Comparison of ENCODE assay signal across 8 cellular contexts in genomic region chr2:86105252-86105968, GRCh38. TPM values are rescaled to one million over a fixed set of nuclear protein-coding genes. Genes with fewer than 3 reads are reported as not detected.
DNase-seq lines count a peak whose midpoint lies in the region; ATAC-seq and TF ChIP-seq lines count a peak whose summit lies in the region.

Gene POLR1A (minus strand): TSS chr2:86105886. CDS start chr2:86105776, 110 bp downstream.

- H3K4me3 ChIP-seq in Peyer's patch (peak within 1 kb of the TSS; percentile 64 to 91 (median 70)), esophagus squamous epithelium (peak within 1 kb of the TSS; percentile 69 to 96 (median 85))

- TF ChIP-seq CTCF in Peyer's patch (IDR thresholded peaks at IDR 0.05) (peak in 1 of 6 experiments; percentile 12), esophagus squamous epithelium (IDR thresholded peaks at IDR 0.05) (no peak)

- WGBS in esophagus squamous epithelium, 2 donors: 0 to 1% methylated on average over 30 to 34 of the region's 38 CpGs

- peaks cover 0 to 10% (median 0%) of the 10 kb centered on the region in 3 donors for H3K36me3 ChIP-seq in Peyer's patch
- peaks cover 2 to 50% (median 7%) of the 10 kb centered on the region in 3 donors for H3K36me3 ChIP-seq in esophagus squamous epithelium

- ATAC-seq in GM21737 (IDR thresholded peaks at IDR 0.05; ENCODE audit: unreplicated experiment): peak; percentile 69

- H3K9me3 ChIP-seq in Peyer's patch (no peaks in the 10 kb centered on the region), esophagus squamous epithelium (no peaks in the 10 kb centered on the region)

- DNase-seq in DMS153 (lab: John Stamatoyannopoulos, UW): peak; percentile 84
- peak; percentile 98 for DNase-seq in KG1 (lab: John Stamatoyannopoulos, UW)
- DNase-seq in Peyer's patch: peak; percentile 86 to 95 (median 88)
- DNase-seq in activated T-cell treated with anti-CD3 and anti-CD28 coated beads, Interleukin-2, amount 50 U/mL, for 48 hours: peak; percentile 87 to 89
- DNase-seq in esophagus squamous epithelium (lab: John Stamatoyannopoulos, UW): peak; percentile 56
- DNase-seq in myocyte (ENCODE audit: low read depth): peak; percentile 96
- DNase-seq in stimulated activated CD8-positive, alpha-beta memory T cell treated with anti-CD3 and anti-CD28 coated beads, Interleukin-7, amount 100 ng/mL, for 4 hours (ENCODE audit: low read depth in 2 of 2): peak; percentile 76 to 78

- TF ChIP-seq POLR2A in Peyer's patch (IDR thresholded peaks at IDR 0.05) (no peak), esophagus squamous epithelium (IDR thresholded peaks at IDR 0.05) (no peak)

- intact Hi-C loops in esophagus squamous epithelium (cut with DNase I): no loop called here

- H3K4me1 ChIP-seq in Peyer's patch: peaks cover 0 to 31% (median 5%) of the 10 kb centered on the region in 4 donors
- H3K4me1 ChIP-seq in esophagus squamous epithelium: peaks cover 11 to 41% (median 15%) of the 10 kb centered on the region in 3 donors

- H3K27me3 ChIP-seq in Peyer's patch (no peaks in the 10 kb centered on the region), esophagus squamous epithelium (no peaks in the 10 kb centered on the region)

- H3K27ac ChIP-seq in Peyer's patch (peak within 1 kb of the TSS; percentile 66 to 85 (median 82)), esophagus squamous epithelium (peak within 1 kb of the TSS; percentile 67 to 91 (median 89))

RNA-seq across cellular contexts. Expression of gene POLR1A, which starts in this region (rescaled TPM):
- total RNA-seq in Peyer's patch: 10 to 100 TPM in 3 of 4 donors, 1 to 10 TPM in 1; 9.1 to 27.2 (median 15.4) TPM
- 10 to 100 TPM; 11.8 to 20.2 (median 16.2) TPM for total RNA-seq in esophagus squamous epithelium
- 26.0 and 34.3 TPM in 2 replicates for total RNA-seq in myocyte
- polyA plus RNA-seq in myocyte (2012): 14.6 TPM

Comparison
In these comparisons a context has a peak if more than half of its experiments do, and no peak if none do; other contexts are left out.
1. Peak in every context shown above with its lines: DNase-seq, ATAC-seq, H3K4me3 ChIP-seq and H3K27ac ChIP-seq.